ENCODE assay signal across 28 cellular contexts in the genomic region with DNA sequence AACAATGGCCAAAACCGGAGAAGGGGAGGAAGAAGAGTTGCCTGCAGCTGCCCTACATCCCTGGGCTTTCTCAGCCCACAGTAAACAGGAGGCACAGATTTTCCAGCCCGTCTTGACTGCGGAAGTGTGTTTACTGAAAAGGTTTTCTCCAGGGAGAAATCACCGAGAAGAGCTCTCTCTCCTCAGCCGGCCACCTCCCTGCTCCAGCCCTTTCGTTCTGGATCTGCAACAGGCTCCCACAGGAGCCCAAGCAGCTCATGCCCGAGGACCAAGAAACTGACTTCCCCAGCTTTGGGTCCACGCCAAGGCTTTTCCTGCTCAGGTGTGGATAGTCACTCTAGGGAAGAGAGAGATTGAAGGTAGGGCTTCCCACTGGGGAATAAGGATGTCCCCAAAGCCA.
DNase-seq lines count a peak whose midpoint lies in the region; ATAC-seq, FAIRE-seq and TF ChIP-seq lines count a peak whose summit lies in the region.
"Had no signal": no experiment of that assay in that cellular context is flagged by ENCODE, and none has a peak within 500 bp of the region (broad histone marks: within the 10 kb centered on the region; RNA-seq: fewer than 3 reads in every experiment).

No MANE protein-coding gene starts in this region.

- TF ChIP-seq EP300 in HepG2 (IDR thresholded peaks at IDR 0.05; ENCODE audit: low read depth in 2 of 2, low read length in 2 of 2): no peak
- TF ChIP-seq EP300 in HepG2 (CRISPR knock-in tag; IDR thresholded peaks at IDR 0.05; ENCODE audit: borderline replicate concordance): no peak

- H3K23ac ChIP-seq in neuronal stem cell (ENCODE audit: low read depth, low read length, poor library complexity): no peak overlapping the region

- no peaks in the 10 kb centered on the region for H3K79me2 ChIP-seq in HepG2 (ENCODE audit: insufficient read depth, low read length)

- no peak for TF ChIP-seq CTCF in HepG2 (CRISPR knock-in tag; IDR thresholded peaks at IDR 0.05)
- TF ChIP-seq CTCF in progenitor cell of endocrine pancreas (IDR thresholded peaks at IDR 0.05; ENCODE audit: unreplicated experiment): no peak

- peaks cover 12% of the 10 kb centered on the region for H3K36me3 ChIP-seq in CD8-positive, alpha-beta memory T cell (ENCODE audit: insufficient read depth, low read length)
- H3K36me3 ChIP-seq in neuronal stem cell (replicated peaks in 1 of 2; ENCODE audit: control insufficient read depth in 2 of 2, insufficient read depth in 2 of 2, low read length in 2 of 2) (peaks cover 0 to 1% of the 10 kb centered on the region in 2 donors), HepG2 (replicated peaks in 1 of 2; ENCODE audit: control insufficient read depth in 1 of 2, insufficient read depth in 2 of 2, low read length in 2 of 2) (no peaks in the 10 kb centered on the region)
- H3K36me3 ChIP-seq: breast epithelium, pancreas, right atrium auricular region, spleen had no signal

- FAIRE-seq in HepG2 (lab: Jason Lieb, UNC): no peak
- FAIRE-seq: endometrium, pancreas, urothelium cell line had no signal

- CTCF ChIA-PET in CD8-positive, alpha-beta memory T cell (lab: Charles Lee): interaction anchor here (1.0 to 1.5 kb wide), 3 partner anchors 8 to 43 kb away, joined by 3 to 4 read pairs (median 3); no protein-coding TSS in a partner anchor
- CTCF ChIA-PET in HepG2 (lab: Yijun Ruan, JAX; ENCODE audit: low intra/inter-chr PET ratio, low total read pairs): no interaction called here

- no peak overlapping the region for H2BK5ac ChIP-seq in neuronal stem cell (ENCODE audit: low read length)

- H3K27me3 ChIP-seq in CD8-positive, alpha-beta memory T cell (ENCODE audit: insufficient read depth, low read length, poor library complexity, severe bottlenecking): no peaks in the 10 kb centered on the region
- H3K27me3 ChIP-seq in neuronal stem cell (ENCODE audit: control insufficient read depth in 3 of 3, insufficient read depth in 3 of 3, low read depth in 1 of 3, low read length in 3 of 3): peaks cover 0 to 4% (median 0%) of the 10 kb centered on the region in 3 experiments
- H3K27me3 ChIP-seq in HepG2 (ENCODE audit: control insufficient read depth in 1 of 2, insufficient read depth in 2 of 2, low read length in 2 of 2): peaks cover 2 to 41% of the 10 kb centered on the region in 2 experiments
- H3K27me3 ChIP-seq: breast epithelium, pancreas, right atrium auricular region, testis had no signal

- peaks cover 99% of the 10 kb centered on the region for H3K4me1 ChIP-seq in CD8-positive, alpha-beta memory T cell (ENCODE audit: insufficient read depth, low read length)
- no peaks in the 10 kb centered on the region for H3K4me1 ChIP-seq in neuronal stem cell (ENCODE audit: control insufficient read depth in 2 of 2, insufficient read depth in 1 of 2, low read depth in 1 of 2, low read length in 2 of 2)
- H3K4me1 ChIP-seq in HepG2 (ENCODE audit: insufficient read depth, low read length): no peaks in the 10 kb centered on the region
- H3K4me1 ChIP-seq: breast epithelium, pancreas, right atrium auricular region, testis had no signal

- no CpG with 5 or more reads among the region's 8 CpGs for WGBS in neuronal stem cell (ENCODE audit: extremely low coverage in 2 of 2, insufficient read length in 2 of 2, insufficient replicate concordance in 1 of 2), 2 donors
- WGBS in HepG2 (ENCODE audit: low lambda C conversion rate): 0% methylated on average over 6 of the region's 8 CpGs

- BruUV-seq in HepG2 (replicated peaks; lab: Mats Ljungman, UMichigan): no TSS peak

- peak overlapping the region; percentile 25 for H3K4me3 ChIP-seq in CD8-positive, alpha-beta memory T cell (ENCODE audit: low read length)
- H3K4me3 ChIP-seq in neuronal stem cell (ENCODE audit: low read length in 2 of 2) (no peak overlapping the region), HepG2 (replicated peaks in 1 of 3; ENCODE audit: insufficient read depth in 1 of 3, low read depth in 2 of 3, low read length in 3 of 3) (no peak overlapping the region)
- H3K4me3 ChIP-seq: breast epithelium, coronary artery, pancreas, right atrium auricular region, spleen, testis had no signal

- POLR2A ChIA-PET in CD8-positive, alpha-beta memory T cell (lab: Charles Lee): interaction anchor here (0.5 to 1.1 kb wide), 2 partner anchors 19 to 20 kb away, joined by 3 read pairs; no protein-coding TSS in a partner anchor
- POLR2A ChIA-PET in HepG2 (lab: Yijun Ruan, JAX): no interaction called here

- peaks cover 100% of the 10 kb centered on the region for H3K4me1 Mint-ChIP-seq in activated T-cell treated with anti-CD3 and anti-CD28 coated beads, Interleukin-2, amount 50 U/mL, for 72 hours (ENCODE audit: low read depth)
- H3K4me1 Mint-ChIP-seq in CD8-positive, alpha-beta memory T cell: peaks cover 98 to 100% (median 100%) of the 10 kb centered on the region in 3 donors
- H3K4me1 Mint-ChIP-seq in progenitor cell of endocrine pancreas (ENCODE audit: low read depth): no peaks in the 10 kb centered on the region
- H3K4me1 Mint-ChIP-seq: stimulated activated memory B cell treated with anti-CD40 and anti-IgM and Interleukin-4, amounts not matched to agents 10 μg/mL and 1 μg/mL and 100 μg/mL, for 72 hours had no signal

- no peak for TF ChIP-seq POLR2A in HepG2 (IDR thresholded peaks at IDR 0.05; ENCODE audit: insufficient read depth in 1 of 2, low read depth in 2 of 2, low read length in 2 of 2)

- H3K4me2 ChIP-seq in neuronal stem cell (ENCODE audit: insufficient read depth, low read length, poor library complexity, severe bottlenecking): no peak overlapping the region
- H3K4me2 ChIP-seq in HepG2 (ENCODE audit: low read depth, low read length): no peak overlapping the region

- ATAC-seq in activated T-cell treated with anti-CD3 and anti-CD28 coated beads, Interleukin-2, amount 50 U/mL, for 72 hours (replicated peaks in 1 of 2): no peak
- ATAC-seq in activated naive CD4-positive, alpha-beta T cell treated with anti-CD3 and anti-CD28 coated beads, Interleukin-2, amount 50 U/mL, for 72 hours: no peak
- no peak for ATAC-seq in HepG2
- ATAC-seq: pancreas; stimulated activated memory B cell treated with anti-CD40 and anti-IgM and Interleukin-4, amounts not matched to agents 10 μg/mL and 1 μg/mL and 100 μg/mL, for 72 hours had no signal

- H4K8ac ChIP-seq in neuronal stem cell (ENCODE audit: low read depth, low read length): no peak overlapping the region

- no peaks in the 10 kb centered on the region for H3K9me3 Mint-ChIP-seq in activated T-cell treated with anti-CD3 and anti-CD28 coated beads, Interleukin-2, amount 50 U/mL, for 72 hours
- H3K9me3 Mint-ChIP-seq in CD8-positive, alpha-beta memory T cell: no peaks in the 10 kb centered on the region
- no peaks in the 10 kb centered on the region for H3K9me3 Mint-ChIP-seq in activated naive CD4-positive, alpha-beta T cell treated with anti-CD3 and anti-CD28 coated beads, Interleukin-2, amount 50 U/mL, for 72 hours
- H3K9me3 Mint-ChIP-seq in progenitor cell of endocrine pancreas (ENCODE audit: low read depth): no peaks in the 10 kb centered on the region
- H3K9me3 Mint-ChIP-seq: nephron progenitor cell; stimulated activated memory B cell treated with anti-CD40 and anti-IgM and Interleukin-4, amounts not matched to agents 10 μg/mL and 1 μg/mL and 100 μg/mL, for 72 hours had no signal

- H3K27ac Mint-ChIP-seq in activated T-cell treated with anti-CD3 and anti-CD28 coated beads, Interleukin-2, amount 50 U/mL, for 72 hours: peak overlapping the region; percentile 61
- H3K27ac Mint-ChIP-seq in CD8-positive, alpha-beta memory T cell: peak overlapping the region; percentile 63 to 96 (median 94)
- H3K27ac Mint-ChIP-seq in activated naive CD4-positive, alpha-beta T cell treated with anti-CD3 and anti-CD28 coated beads, Interleukin-2, amount 50 U/mL, for 72 hours: peak overlapping the region; percentile 90
- no peak overlapping the region for H3K27ac Mint-ChIP-seq in progenitor cell of endocrine pancreas
- H3K27ac Mint-ChIP-seq: nephron progenitor cell; stimulated activated memory B cell treated with anti-CD40 and anti-IgM and Interleukin-4, amounts not matched to agents 10 μg/mL and 1 μg/mL and 100 μg/mL, for 72 hours had no signal

- H2AFZ ChIP-seq in neuronal stem cell (ENCODE audit: low read length): peak overlapping the region; percentile 40
- H2AFZ ChIP-seq in HepG2 (ENCODE audit: low read length): no peak overlapping the region

- DNase-seq in activated T-cell treated with anti-CD3 and anti-CD28 coated beads, Interleukin-2, amount 50 U/mL, for 72 hours: no peak
- no peak for DNase-seq in activated T-cell treated with anti-CD3 and anti-CD28 coated beads, Interleukin-2, amount 50 U/mL, for 1 hour
- DNase-seq in CD8-positive, alpha-beta memory T cell: no peak
- DNase-seq in activated naive CD4-positive, alpha-beta T cell treated with anti-CD3 and anti-CD28 coated beads, Interleukin-2, amount 50 U/mL, for 72 hours (ENCODE audit: low spot score in 2 of 2): no peak
- DNase-seq in neuronal stem cell (ENCODE audit: low spot score): no peak
- no peak for DNase-seq in HepG2 (ENCODE audit: low spot score)
- no peak for DNase-seq in progenitor cell of endocrine pancreas (ENCODE audit: low spot score, unreplicated experiment)
- DNase-seq: activated CD4-positive, alpha-beta T cell treated with anti-CD3 and anti-CD28 coated beads, Interleukin-2, amount 50 U/mL, for 4 hours; amniotic stem cell; DMS 273 treated with DMSO at 0.1 percent for 48 hours; H7; midbrain; NCI-H146; NCI-H510A; nephron progenitor cell; NK-92 treated with Interleukin-12 subunit alpha and Interleukin-12 subunit beta, amount 100 ng/mL, for 24 hours; pancreas; SIG-M5; spleen; stimulated activated CD4-positive, alpha-beta T cell treated with anti-CD3 and anti-CD28 coated beads, Interleukin-2, amount 100 ng/mL, for 48 hours; testis had no signal

- H3K18ac ChIP-seq in neuronal stem cell (ENCODE audit: low read length): no peak overlapping the region

- intact Hi-C loops in HepG2 (cut with micrococcal nuclease; ENCODE audit: unreplicated experiment): no loop called here

- no peaks in the 10 kb centered on the region for H3K27me3 Mint-ChIP-seq in activated T-cell treated with anti-CD3 and anti-CD28 coated beads, Interleukin-2, amount 50 U/mL, for 72 hours (ENCODE audit: low read depth)
- H3K27me3 Mint-ChIP-seq in CD8-positive, alpha-beta memory T cell: peaks cover 0 to 3% of the 10 kb centered on the region in 2 donors
- peaks cover 3% of the 10 kb centered on the region for H3K27me3 Mint-ChIP-seq in progenitor cell of endocrine pancreas
- H3K27me3 Mint-ChIP-seq: stimulated activated memory B cell treated with anti-CD40 and anti-IgM and Interleukin-4, amounts not matched to agents 10 μg/mL and 1 μg/mL and 100 μg/mL, for 72 hours had no signal

- H2BK12ac ChIP-seq in neuronal stem cell (ENCODE audit: low read length): no peak overlapping the region

- no peaks in the 10 kb centered on the region for H3K79me1 ChIP-seq in neuronal stem cell (ENCODE audit: low read depth, low read length)

- no peaks in the 10 kb centered on the region for H4K20me1 ChIP-seq in HepG2 (ENCODE audit: insufficient read depth, low read length)

- no peaks in the 10 kb centered on the region for H3K9me3 ChIP-seq in CD8-positive, alpha-beta memory T cell (ENCODE audit: low read length)
- H3K9me3 ChIP-seq in neuronal stem cell (replicated peaks in 1 of 2; ENCODE audit: control insufficient read depth in 2 of 2, insufficient read depth in 1 of 2, low read depth in 1 of 2, low read length in 2 of 2) (peaks cover 0 to 2% of the 10 kb centered on the region in 2 donors), HepG2 (ENCODE audit: low read length) (no peaks in the 10 kb centered on the region)
- H3K9me3 ChIP-seq: breast epithelium, pancreas, right atrium auricular region, spleen, testis had no signal

- no peak overlapping the region for H3K4ac ChIP-seq in neuronal stem cell (ENCODE audit: low read length)

- H3K27ac ChIP-seq in CD8-positive, alpha-beta memory T cell (ENCODE audit: low read depth, low read length): no peak overlapping the region
- no peak overlapping the region for H3K27ac ChIP-seq in neuronal stem cell (replicated peaks; ENCODE audit: low read length)
- H3K27ac ChIP-seq in HepG2 (ENCODE audit: extremely low read length, insufficient read depth, low read length): no peak overlapping the region
- H3K27ac ChIP-seq: breast epithelium, C4-2B, coronary artery, pancreas, right atrium auricular region, testis had no signal

- no peak overlapping the region for H2AK5ac ChIP-seq in neuronal stem cell (ENCODE audit: low read depth, low read length)

- peaks cover 4 to 10% of the 10 kb centered on the region in 2 donors for H3K36me3 Mint-ChIP-seq in activated T-cell treated with anti-CD3 and anti-CD28 coated beads, Interleukin-2, amount 50 U/mL, for 72 hours (ENCODE audit: insufficient read depth in 2 of 2)
- peaks cover 0 to 88% (median 17%) of the 10 kb centered on the region in 3 donors for H3K36me3 Mint-ChIP-seq in CD8-positive, alpha-beta memory T cell
- H3K36me3 Mint-ChIP-seq in activated naive CD4-positive, alpha-beta T cell treated with anti-CD3 and anti-CD28 coated beads, Interleukin-2, amount 50 U/mL, for 72 hours: peaks cover 5 to 37% of the 10 kb centered on the region in 2 donors
- H3K36me3 Mint-ChIP-seq in progenitor cell of endocrine pancreas (ENCODE audit: insufficient read depth): peaks cover 4% of the 10 kb centered on the region
- H3K36me3 Mint-ChIP-seq: stimulated activated memory B cell treated with anti-CD40 and anti-IgM and Interleukin-4, amounts not matched to agents 10 μg/mL and 1 μg/mL and 100 μg/mL, for 72 hours had no signal

- no peak overlapping the region for H4K91ac ChIP-seq in neuronal stem cell (ENCODE audit: low read depth, low read length, poor library complexity)

- no peak for TF ChIP-seq RAD21 in HepG2 (CRISPR knock-in tag; IDR thresholded peaks at IDR 0.05)

- H2BK120ac ChIP-seq in neuronal stem cell (ENCODE audit: low read depth, low read length): no peak overlapping the region

- H3K4me3 Mint-ChIP-seq in activated T-cell treated with anti-CD3 and anti-CD28 coated beads, Interleukin-2, amount 50 U/mL, for 72 hours: peak overlapping the region; percentile 56 to 82
- H3K4me3 Mint-ChIP-seq in CD8-positive, alpha-beta memory T cell: peak overlapping the region; percentile 35 to 92 (median 80)
- H3K4me3 Mint-ChIP-seq in progenitor cell of endocrine pancreas (ENCODE audit: low read depth): no peak overlapping the region
- H3K4me3 Mint-ChIP-seq: nephron progenitor cell; stimulated activated memory B cell treated with anti-CD40 and anti-IgM and Interleukin-4, amounts not matched to agents 10 μg/mL and 1 μg/mL and 100 μg/mL, for 72 hours had no signal

- H3K14ac ChIP-seq in neuronal stem cell (ENCODE audit: low read length): no peak overlapping the region

- H2BK15ac ChIP-seq in neuronal stem cell (ENCODE audit: low read length): no peak overlapping the region

- in situ Hi-C loops in HepG2 (cut with HindIII; ENCODE audit: extremely low pct_ligation_motif_present, low pct_unique_long_range_greater_than_20kb): no loop called here

- H3K9ac ChIP-seq in neuronal stem cell (ENCODE audit: low read depth, low read length, poor library complexity) (no peak overlapping the region), HepG2 (ENCODE audit: insufficient read depth, low read depth, low read length) (no peak overlapping the region)
